In genomic region chr1:17375651-17376050, GRCh38 we compare ENCODE assay signal across 7 cellular contexts. TPM values are rescaled to one million over a fixed set of nuclear protein-coding genes. Genes with fewer than 3 reads are reported as not detected.
"Had no signal": no experiment of that assay in that cellular context is flagged by ENCODE, and none has a peak within 500 bp of the region (broad histone marks: within the 10 kb centered on the region; RNA-seq: fewer than 3 reads in every experiment).

No MANE protein-coding gene starts in this region.

- H3K27ac ChIP-seq: HL-60 had no signal

- H3K4me2 ChIP-seq: GM23338 had no signal

- H3K4me3 ChIP-seq: GM23338, K562 had no signal

- H3K4me3 Mint-ChIP-seq: GM23338, H9 had no signal

- H3K9me3 Mint-ChIP-seq: GM23338, H9 had no signal

- H3K27ac Mint-ChIP-seq: GM23338, H9 had no signal

- H2AFZ ChIP-seq: GM23338 had no signal

- ATAC-seq: GM23338, K562 had no signal

- DNase-seq: H9, HCEC 1CT, IMR-90 had no signal

RNA-seq across cellular contexts. Expression of gene PADI6, which starts 3.7 kb away (rescaled TPM):
- total RNA-seq: GM23338, H1, H9, IMR-90, K562 had no signal
